Comparison of ENCODE assay signal across 2 cellular contexts in the genomic region with DNA sequence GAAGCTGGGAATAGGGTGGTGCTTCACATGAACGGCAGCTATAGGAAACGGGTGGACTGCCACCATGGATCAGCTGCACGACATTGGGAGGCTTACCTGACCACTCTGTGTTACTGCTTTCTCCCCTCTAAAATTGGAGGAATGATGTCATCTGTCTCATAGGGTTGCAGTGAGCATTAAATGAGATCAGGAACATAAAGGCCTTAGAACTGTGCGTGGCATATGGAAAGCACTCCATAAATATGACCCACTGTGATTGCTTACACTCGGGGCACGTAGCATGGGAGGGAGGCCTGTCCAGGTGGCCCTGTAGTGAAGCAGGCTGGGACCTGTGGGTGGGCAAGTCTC.
TF ChIP-seq lines count a peak whose summit lies in the region.

No MANE protein-coding gene starts in this region.

TF ChIP-seq in A549, 52 proteins besides CTCF, POLR2A, EP300 and RAD21:
- TF ChIP-seq, protein P1, sequence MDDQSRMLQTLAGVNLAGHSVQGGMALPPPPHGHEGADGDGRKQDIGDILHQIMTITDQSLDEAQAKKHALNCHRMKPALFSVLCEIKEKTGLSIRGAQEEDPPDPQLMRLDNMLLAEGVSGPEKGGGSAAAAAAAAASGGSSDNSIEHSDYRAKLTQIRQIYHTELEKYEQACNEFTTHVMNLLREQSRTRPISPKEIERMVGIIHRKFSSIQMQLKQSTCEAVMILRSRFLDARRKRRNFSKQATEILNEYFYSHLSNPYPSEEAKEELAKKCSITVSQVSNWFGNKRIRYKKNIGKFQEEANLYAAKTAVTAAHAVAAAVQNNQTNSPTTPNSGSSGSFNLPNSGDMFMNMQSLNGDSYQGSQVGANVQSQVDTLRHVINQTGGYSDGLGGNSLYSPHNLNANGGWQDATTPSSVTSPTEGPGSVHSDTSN (IDR thresholded peaks at IDR 0.05) = no peak
- TF ChIP-seq EHF (CRISPR knock-in tag; IDR thresholded peaks at IDR 0.05) = no peak
- no peak for TF ChIP-seq RARB (CRISPR knock-in tag; IDR thresholded peaks at IDR 0.05)
- TF ChIP-seq, protein P2, sequence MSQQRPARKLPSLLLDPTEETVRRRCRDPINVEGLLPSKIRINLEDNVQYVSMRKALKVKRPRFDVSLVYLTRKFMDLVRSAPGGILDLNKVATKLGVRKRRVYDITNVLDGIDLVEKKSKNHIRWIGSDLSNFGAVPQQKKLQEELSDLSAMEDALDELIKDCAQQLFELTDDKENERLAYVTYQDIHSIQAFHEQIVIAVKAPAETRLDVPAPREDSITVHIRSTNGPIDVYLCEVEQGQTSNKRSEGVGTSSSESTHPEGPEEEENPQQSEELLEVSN (IDR thresholded peaks at IDR 0.05; ENCODE audit: borderline replicate concordance, low read depth) = no peak
- TF ChIP-seq HOXB5 (CRISPR knock-in tag; IDR thresholded peaks at IDR 0.05) = no peak
- TF ChIP-seq FOSL2 (IDR thresholded peaks at IDR 0.05) = no peak
- no peak for TF ChIP-seq FOSL2 (CRISPR knock-in tag; IDR thresholded peaks at IDR 0.05)
- no peak for TF ChIP-seq HEYL (CRISPR knock-in tag; IDR thresholded peaks at IDR 0.05)
- TF ChIP-seq GATA3 (IDR thresholded peaks at IDR 0.05; ENCODE audit: borderline replicate concordance) = no peak
- TF ChIP-seq ZNF302 (CRISPR knock-in tag; IDR thresholded peaks at IDR 0.05) = no peak
- no peak for TF ChIP-seq CHD4 (IDR thresholded peaks at IDR 0.05; ENCODE audit: borderline replicate concordance)
- TF ChIP-seq HOXB13 (CRISPR knock-in tag; IDR thresholded peaks at IDR 0.05; ENCODE audit: low read depth) = no peak
- TF ChIP-seq RNF2 (IDR thresholded peaks at IDR 0.05; ENCODE audit: borderline replicate concordance, low read depth) = no peak
- no peak for TF ChIP-seq HOXA7 (CRISPR knock-in tag; IDR thresholded peaks at IDR 0.05)
- no peak for TF ChIP-seq RFX5 (IDR thresholded peaks at IDR 0.05)
- no peak for TF ChIP-seq CBX2 (IDR thresholded peaks at IDR 0.05; ENCODE audit: borderline replicate concordance, low read depth)
- TF ChIP-seq CEBPB (IDR thresholded peaks at IDR 0.05) = no peak
- TF ChIP-seq, protein P3, sequence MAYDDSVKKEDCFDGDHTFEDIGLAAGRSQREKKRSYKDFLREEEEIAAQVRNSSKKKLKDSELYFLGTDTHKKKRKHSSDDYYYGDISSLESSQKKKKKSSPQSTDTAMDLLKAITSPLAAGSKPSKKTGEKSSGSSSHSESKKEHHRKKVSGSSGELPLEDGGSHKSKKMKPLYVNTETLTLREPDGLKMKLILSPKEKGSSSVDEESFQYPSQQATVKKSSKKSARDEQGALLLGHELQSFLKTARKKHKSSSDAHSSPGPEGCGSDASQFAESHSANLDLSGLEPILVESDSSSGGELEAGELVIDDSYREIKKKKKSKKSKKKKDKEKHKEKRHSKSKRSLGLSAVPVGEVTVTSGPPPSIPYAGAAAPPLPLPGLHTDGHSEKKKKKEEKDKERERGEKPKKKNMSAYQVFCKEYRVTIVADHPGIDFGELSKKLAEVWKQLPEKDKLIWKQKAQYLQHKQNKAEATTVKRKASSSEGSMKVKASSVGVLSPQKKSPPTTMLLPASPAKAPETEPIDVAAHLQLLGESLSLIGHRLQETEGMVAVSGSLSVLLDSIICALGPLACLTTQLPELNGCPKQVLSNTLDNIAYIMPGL (CRISPR knock-in tag; IDR thresholded peaks at IDR 0.05; ENCODE audit: borderline replicate concordance) = no peak
- TF ChIP-seq, protein P4, sequence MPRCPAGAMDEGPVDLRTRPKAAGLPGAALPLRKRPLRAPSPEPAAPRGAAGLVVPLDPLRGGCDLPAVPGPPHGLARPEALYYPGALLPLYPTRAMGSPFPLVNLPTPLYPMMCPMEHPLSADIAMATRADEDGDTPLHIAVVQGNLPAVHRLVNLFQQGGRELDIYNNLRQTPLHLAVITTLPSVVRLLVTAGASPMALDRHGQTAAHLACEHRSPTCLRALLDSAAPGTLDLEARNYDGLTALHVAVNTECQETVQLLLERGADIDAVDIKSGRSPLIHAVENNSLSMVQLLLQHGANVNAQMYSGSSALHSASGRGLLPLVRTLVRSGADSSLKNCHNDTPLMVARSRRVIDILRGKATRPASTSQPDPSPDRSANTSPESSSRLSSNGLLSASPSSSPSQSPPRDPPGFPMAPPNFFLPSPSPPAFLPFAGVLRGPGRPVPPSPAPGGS (IDR thresholded peaks at IDR 0.05) = no peak
- TF ChIP-seq CHD2 (IDR thresholded peaks at IDR 0.05; ENCODE audit: low read length, partially characterized antibody) = no peak

TF ChIP-seq in GM23338, 12 proteins besides CTCF, POLR2A, EP300 and RAD21:
- TF ChIP-seq STAT1 (IDR thresholded peaks at IDR 0.05; ENCODE audit: unreplicated experiment) = no peak
- no peak for TF ChIP-seq POLR2AphosphoS5 (IDR thresholded peaks at IDR 0.05; ENCODE audit: low read depth)
- TF ChIP-seq NANOG (IDR thresholded peaks at IDR 0.05; ENCODE audit: borderline replicate concordance) = no peak
- no peak for TF ChIP-seq JUNB (IDR thresholded peaks at IDR 0.05; ENCODE audit: unreplicated experiment)
- TF ChIP-seq, protein P5, sequence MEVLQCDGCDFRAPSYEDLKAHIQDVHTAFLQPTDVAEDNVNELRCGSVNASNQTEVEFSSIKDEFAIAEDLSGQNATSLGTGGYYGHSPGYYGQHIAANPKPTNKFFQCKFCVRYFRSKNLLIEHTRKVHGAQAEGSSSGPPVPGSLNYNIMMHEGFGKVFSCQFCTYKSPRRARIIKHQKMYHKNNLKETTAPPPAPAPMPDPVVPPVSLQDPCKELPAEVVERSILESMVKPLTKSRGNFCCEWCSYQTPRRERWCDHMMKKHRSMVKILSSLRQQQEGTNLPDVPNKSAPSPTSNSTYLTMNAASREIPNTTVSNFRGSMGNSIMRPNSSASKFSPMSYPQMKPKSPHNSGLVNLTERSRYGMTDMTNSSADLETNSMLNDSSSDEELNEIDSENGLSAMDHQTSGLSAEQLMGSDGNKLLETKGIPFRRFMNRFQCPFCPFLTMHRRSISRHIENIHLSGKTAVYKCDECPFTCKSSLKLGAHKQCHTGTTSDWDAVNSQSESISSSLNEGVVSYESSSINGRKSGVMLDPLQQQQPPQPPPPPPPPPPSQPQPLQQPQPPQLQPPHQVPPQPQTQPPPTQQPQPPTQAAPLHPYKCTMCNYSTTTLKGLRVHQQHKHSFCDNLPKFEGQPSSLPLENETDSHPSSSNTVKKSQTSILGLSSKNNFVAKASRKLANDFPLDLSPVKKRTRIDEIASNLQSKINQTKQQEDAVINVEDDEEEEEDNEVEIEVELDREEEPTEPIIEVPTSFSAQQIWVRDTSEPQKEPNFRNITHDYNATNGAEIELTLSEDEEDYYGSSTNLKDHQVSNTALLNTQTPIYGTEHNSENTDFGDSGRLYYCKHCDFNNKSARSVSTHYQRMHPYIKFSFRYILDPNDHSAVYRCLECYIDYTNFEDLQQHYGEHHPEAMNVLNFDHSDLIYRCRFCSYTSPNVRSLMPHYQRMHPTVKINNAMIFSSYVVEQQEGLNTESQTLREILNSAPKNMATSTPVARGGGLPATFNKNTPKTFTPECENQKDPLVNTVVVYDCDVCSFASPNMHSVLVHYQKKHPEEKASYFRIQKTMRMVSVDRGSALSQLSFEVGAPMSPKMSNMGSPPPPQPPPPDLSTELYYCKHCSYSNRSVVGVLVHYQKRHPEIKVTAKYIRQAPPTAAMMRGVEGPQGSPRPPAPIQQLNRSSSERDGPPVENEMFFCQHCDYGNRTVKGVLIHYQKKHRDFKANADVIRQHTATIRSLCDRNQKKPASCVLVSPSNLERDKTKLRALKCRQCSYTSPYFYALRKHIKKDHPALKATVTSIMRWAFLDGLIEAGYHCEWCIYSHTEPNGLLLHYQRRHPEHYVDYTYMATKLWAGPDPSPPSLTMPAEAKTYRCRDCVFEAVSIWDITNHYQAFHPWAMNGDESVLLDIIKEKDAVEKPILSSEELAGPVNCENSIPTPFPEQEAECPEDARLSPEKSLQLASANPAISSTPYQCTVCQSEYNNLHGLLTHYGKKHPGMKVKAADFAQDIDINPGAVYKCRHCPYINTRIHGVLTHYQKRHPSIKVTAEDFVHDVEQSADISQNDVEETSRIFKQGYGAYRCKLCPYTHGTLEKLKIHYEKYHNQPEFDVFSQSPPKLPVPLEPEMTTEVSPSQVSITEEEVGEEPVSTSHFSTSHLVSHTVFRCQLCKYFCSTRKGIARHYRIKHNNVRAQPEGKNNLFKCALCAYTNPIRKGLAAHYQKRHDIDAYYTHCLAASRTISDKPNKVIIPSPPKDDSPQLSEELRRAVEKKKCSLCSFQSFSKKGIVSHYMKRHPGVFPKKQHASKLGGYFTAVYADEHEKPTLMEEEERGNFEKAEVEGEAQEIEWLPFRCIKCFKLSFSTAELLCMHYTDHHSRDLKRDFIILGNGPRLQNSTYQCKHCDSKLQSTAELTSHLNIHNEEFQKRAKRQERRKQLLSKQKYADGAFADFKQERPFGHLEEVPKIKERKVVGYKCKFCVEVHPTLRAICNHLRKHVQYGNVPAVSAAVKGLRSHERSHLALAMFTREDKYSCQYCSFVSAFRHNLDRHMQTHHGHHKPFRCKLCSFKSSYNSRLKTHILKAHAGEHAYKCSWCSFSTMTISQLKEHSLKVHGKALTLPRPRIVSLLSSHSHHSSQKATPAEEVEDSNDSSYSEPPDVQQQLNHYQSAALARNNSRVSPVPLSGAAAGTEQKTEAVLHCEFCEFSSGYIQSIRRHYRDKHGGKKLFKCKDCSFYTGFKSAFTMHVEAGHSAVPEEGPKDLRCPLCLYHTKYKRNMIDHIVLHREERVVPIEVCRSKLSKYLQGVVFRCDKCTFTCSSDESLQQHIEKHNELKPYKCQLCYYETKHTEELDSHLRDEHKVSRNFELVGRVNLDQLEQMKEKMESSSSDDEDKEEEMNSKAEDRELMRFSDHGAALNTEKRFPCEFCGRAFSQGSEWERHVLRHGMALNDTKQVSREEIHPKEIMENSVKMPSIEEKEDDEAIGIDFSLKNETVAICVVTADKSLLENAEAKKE (CRISPR knock-in tag; IDR thresholded peaks at IDR 0.05) = no peak
- TF ChIP-seq, protein P6, sequence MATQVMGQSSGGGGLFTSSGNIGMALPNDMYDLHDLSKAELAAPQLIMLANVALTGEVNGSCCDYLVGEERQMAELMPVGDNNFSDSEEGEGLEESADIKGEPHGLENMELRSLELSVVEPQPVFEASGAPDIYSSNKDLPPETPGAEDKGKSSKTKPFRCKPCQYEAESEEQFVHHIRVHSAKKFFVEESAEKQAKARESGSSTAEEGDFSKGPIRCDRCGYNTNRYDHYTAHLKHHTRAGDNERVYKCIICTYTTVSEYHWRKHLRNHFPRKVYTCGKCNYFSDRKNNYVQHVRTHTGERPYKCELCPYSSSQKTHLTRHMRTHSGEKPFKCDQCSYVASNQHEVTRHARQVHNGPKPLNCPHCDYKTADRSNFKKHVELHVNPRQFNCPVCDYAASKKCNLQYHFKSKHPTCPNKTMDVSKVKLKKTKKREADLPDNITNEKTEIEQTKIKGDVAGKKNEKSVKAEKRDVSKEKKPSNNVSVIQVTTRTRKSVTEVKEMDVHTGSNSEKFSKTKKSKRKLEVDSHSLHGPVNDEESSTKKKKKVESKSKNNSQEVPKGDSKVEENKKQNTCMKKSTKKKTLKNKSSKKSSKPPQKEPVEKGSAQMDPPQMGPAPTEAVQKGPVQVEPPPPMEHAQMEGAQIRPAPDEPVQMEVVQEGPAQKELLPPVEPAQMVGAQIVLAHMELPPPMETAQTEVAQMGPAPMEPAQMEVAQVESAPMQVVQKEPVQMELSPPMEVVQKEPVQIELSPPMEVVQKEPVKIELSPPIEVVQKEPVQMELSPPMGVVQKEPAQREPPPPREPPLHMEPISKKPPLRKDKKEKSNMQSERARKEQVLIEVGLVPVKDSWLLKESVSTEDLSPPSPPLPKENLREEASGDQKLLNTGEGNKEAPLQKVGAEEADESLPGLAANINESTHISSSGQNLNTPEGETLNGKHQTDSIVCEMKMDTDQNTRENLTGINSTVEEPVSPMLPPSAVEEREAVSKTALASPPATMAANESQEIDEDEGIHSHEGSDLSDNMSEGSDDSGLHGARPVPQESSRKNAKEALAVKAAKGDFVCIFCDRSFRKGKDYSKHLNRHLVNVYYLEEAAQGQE (IDR thresholded peaks at IDR 0.05; ENCODE audit: unreplicated experiment) = no peak
- TF ChIP-seq EZH2phosphoT487 (IDR thresholded peaks at IDR 0.05; ENCODE audit: unreplicated experiment) = no peak
- TF ChIP-seq ZNF114 (CRISPR knock-in tag; IDR thresholded peaks at IDR 0.05) = no peak
- no peak for TF ChIP-seq EZH2 (IDR thresholded peaks at IDR 0.05; ENCODE audit: low read depth, unreplicated experiment)
- no peak for TF ChIP-seq ZNF331 (CRISPR knock-in tag; IDR thresholded peaks at IDR 0.05; ENCODE audit: low read depth)
- TF ChIP-seq, protein P7, sequence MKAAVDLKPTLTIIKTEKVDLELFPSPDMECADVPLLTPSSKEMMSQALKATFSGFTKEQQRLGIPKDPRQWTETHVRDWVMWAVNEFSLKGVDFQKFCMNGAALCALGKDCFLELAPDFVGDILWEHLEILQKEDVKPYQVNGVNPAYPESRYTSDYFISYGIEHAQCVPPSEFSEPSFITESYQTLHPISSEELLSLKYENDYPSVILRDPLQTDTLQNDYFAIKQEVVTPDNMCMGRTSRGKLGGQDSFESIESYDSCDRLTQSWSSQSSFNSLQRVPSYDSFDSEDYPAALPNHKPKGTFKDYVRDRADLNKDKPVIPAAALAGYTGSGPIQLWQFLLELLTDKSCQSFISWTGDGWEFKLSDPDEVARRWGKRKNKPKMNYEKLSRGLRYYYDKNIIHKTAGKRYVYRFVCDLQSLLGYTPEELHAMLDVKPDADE (IDR thresholded peaks at IDR 0.05) = no peak
- TF ChIP-seq CREB1 (CRISPR knock-in tag; IDR thresholded peaks at IDR 0.05; ENCODE audit: low read depth) = no peak
